In genomic region chr10:23408330-23408976, GRCh38 we compare ENCODE assay signal across 1 cellular context.
TF ChIP-seq lines count a peak whose summit lies in the region.

No MANE protein-coding gene starts in this region.

TF ChIP-seq in HEK293, 187 proteins besides CTCF, POLR2A, EP300 and RAD21 (continued from another document and continues in another):
- TF ChIP-seq, protein P1, sequence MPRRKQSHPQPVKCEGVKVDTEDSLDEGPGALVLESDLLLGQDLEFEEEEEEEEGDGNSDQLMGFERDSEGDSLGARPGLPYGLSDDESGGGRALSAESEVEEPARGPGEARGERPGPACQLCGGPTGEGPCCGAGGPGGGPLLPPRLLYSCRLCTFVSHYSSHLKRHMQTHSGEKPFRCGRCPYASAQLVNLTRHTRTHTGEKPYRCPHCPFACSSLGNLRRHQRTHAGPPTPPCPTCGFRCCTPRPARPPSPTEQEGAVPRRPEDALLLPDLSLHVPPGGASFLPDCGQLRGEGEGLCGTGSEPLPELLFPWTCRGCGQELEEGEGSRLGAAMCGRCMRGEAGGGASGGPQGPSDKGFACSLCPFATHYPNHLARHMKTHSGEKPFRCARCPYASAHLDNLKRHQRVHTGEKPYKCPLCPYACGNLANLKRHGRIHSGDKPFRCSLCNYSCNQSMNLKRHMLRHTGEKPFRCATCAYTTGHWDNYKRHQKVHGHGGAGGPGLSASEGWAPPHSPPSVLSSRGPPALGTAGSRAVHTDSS (tag by site-specific recombination; IDR thresholded peaks at IDR 0.05), result peak; percentile 35; the same call in 1 of the 2 replicates
- peak; percentile 38; the same call in 1 of the 2 replicates for TF ChIP-seq MZF1 (tag by site-specific recombination; IDR thresholded peaks at IDR 0.05; ENCODE audit: borderline replicate concordance)
- TF ChIP-seq, protein P2, sequence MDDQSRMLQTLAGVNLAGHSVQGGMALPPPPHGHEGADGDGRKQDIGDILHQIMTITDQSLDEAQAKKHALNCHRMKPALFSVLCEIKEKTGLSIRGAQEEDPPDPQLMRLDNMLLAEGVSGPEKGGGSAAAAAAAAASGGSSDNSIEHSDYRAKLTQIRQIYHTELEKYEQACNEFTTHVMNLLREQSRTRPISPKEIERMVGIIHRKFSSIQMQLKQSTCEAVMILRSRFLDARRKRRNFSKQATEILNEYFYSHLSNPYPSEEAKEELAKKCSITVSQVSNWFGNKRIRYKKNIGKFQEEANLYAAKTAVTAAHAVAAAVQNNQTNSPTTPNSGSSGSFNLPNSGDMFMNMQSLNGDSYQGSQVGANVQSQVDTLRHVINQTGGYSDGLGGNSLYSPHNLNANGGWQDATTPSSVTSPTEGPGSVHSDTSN (CRISPR knock-in tag; IDR thresholded peaks at IDR 0.05), result no peak
- TF ChIP-seq ELK4 (IDR thresholded peaks at IDR 0.05; ENCODE audit: borderline replicate concordance, low read depth, low read length), result no peak
- TF ChIP-seq ZNF121 (tag by site-specific recombination; IDR thresholded peaks at IDR 0.05), result no peak
- no peak for TF ChIP-seq ZNF561 (tag by site-specific recombination; IDR thresholded peaks at IDR 0.05; ENCODE audit: borderline replicate concordance)
- TF ChIP-seq TSHZ1 (tag by site-specific recombination; IDR thresholded peaks at IDR 0.05; ENCODE audit: borderline replicate concordance), result peak; percentile 98
- peak; percentile 98 for TF ChIP-seq OVOL3 (tag by site-specific recombination; IDR thresholded peaks at IDR 0.05)
- peak; percentile 59 for TF ChIP-seq ZNF501 (tag by site-specific recombination; IDR thresholded peaks at IDR 0.05)
- no peak for TF ChIP-seq ZNF776 (tag by site-specific recombination; IDR thresholded peaks at IDR 0.05; ENCODE audit: borderline replicate concordance)
- TF ChIP-seq BCL11B (tag by site-specific recombination; IDR thresholded peaks at IDR 0.05; ENCODE audit: low read depth), result peak; percentile 86
- peak; percentile 10; the same call in 1 of the 2 replicates for TF ChIP-seq ZNF362 (tag by site-specific recombination; IDR thresholded peaks at IDR 0.05)
- TF ChIP-seq ZNF426 (tag by site-specific recombination; IDR thresholded peaks at IDR 0.05), result no peak
- no peak for TF ChIP-seq ZNF785 (tag by site-specific recombination; IDR thresholded peaks at IDR 0.05)
- TF ChIP-seq SP3 (tag by site-specific recombination; IDR thresholded peaks at IDR 0.05), result peak; percentile 69
- TF ChIP-seq WT1 (tag by site-specific recombination; IDR thresholded peaks at IDR 0.05), result peak; percentile 91
- no peak for TF ChIP-seq ZNF707 (tag by site-specific recombination; IDR thresholded peaks at IDR 0.05)
- TF ChIP-seq ZFHX2 (tag by site-specific recombination; conservative IDR thresholded peaks at IDR 0.05), result no peak
- 0 out of 2 replicates have a peak, but pooled peaks have one; percentile 26 for TF ChIP-seq KLF1 (tag by site-specific recombination; IDR thresholded peaks at IDR 0.05)
- TF ChIP-seq AEBP2 (tag by site-specific recombination; IDR thresholded peaks at IDR 0.05; ENCODE audit: borderline replicate concordance), result 0 out of 2 replicates have a peak, but pooled peaks have one; percentile 15
- peak; percentile 76 for TF ChIP-seq ZBTB17 (tag by site-specific recombination; IDR thresholded peaks at IDR 0.05)
- peak; percentile 81 for TF ChIP-seq ZFP69B (tag by site-specific recombination; IDR thresholded peaks at IDR 0.05)
- TF ChIP-seq ZNF16 (tag by site-specific recombination; IDR thresholded peaks at IDR 0.05; ENCODE audit: low read depth), result no peak
- no peak for TF ChIP-seq ZBTB48 (tag by site-specific recombination; IDR thresholded peaks at IDR 0.05)
- peak; percentile 89 for TF ChIP-seq ZNF184 (tag by site-specific recombination; IDR thresholded peaks at IDR 0.05)
- TF ChIP-seq ZBTB7A (tag by site-specific recombination; IDR thresholded peaks at IDR 0.05; ENCODE audit: low read depth), result no peak
- TF ChIP-seq TCF7L2 (IDR thresholded peaks at IDR 0.05; ENCODE audit: borderline replicate concordance, low read depth, low read length), result 0 out of 2 replicates have a peak, but pooled peaks have one; percentile 10
- peak; percentile 72 for TF ChIP-seq ZNF146 (tag by site-specific recombination; IDR thresholded peaks at IDR 0.05)
- TF ChIP-seq HOXD13 (CRISPR knock-in tag; IDR thresholded peaks at IDR 0.05; ENCODE audit: borderline replicate concordance), result no peak
- no peak for TF ChIP-seq ZNF202 (tag by site-specific recombination; IDR thresholded peaks at IDR 0.05; ENCODE audit: borderline replicate concordance)
- no peak for TF ChIP-seq ZNF791 (tag by site-specific recombination; IDR thresholded peaks at IDR 0.05)
- no peak for TF ChIP-seq SCRT1 (tag by site-specific recombination; IDR thresholded peaks at IDR 0.05; ENCODE audit: borderline replicate concordance)
- peak; percentile 72 for TF ChIP-seq SP2 (tag by site-specific recombination; IDR thresholded peaks at IDR 0.05)
- TF ChIP-seq ZNF280D (tag by site-specific recombination; IDR thresholded peaks at IDR 0.05), result 0 out of 2 replicates have a peak, but pooled peaks have one; percentile 8
- TF ChIP-seq ZBTB21 (tag by site-specific recombination; IDR thresholded peaks at IDR 0.05), result peak; percentile 98
- TF ChIP-seq, protein P3, sequence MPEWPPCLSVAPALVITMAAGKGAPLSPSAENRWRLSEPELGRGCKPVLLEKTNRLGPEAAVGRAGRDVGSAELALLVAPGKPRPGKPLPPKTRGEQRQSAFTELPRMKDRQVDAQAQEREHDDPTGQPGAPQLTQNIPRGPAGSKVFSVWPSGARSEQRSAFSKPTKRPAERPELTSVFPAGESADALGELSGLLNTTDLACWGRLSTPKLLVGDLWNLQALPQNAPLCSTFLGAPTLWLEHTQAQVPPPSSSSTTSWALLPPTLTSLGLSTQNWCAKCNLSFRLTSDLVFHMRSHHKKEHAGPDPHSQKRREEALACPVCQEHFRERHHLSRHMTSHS (tag by site-specific recombination; IDR thresholded peaks at IDR 0.05), result peak; percentile 81; the same call in 1 of the 2 replicates
- peak; percentile 74; the same call in 1 of the 2 replicates for TF ChIP-seq TRIM28 (IDR thresholded peaks at IDR 0.05; ENCODE audit: borderline replicate concordance, low read length)
- TF ChIP-seq ZNF341 (tag by site-specific recombination; IDR thresholded peaks at IDR 0.05; ENCODE audit: low read depth), result no peak
- TF ChIP-seq ZNF48 (tag by site-specific recombination; IDR thresholded peaks at IDR 0.05), result no peak
- TF ChIP-seq ZSCAN18 (tag by site-specific recombination; IDR thresholded peaks at IDR 0.05), result no peak
- no peak for TF ChIP-seq ZFP3 (tag by site-specific recombination; IDR thresholded peaks at IDR 0.05; ENCODE audit: low read depth)
- TF ChIP-seq ZNF248 (tag by site-specific recombination; IDR thresholded peaks at IDR 0.05), result no peak
- TF ChIP-seq, protein P4, sequence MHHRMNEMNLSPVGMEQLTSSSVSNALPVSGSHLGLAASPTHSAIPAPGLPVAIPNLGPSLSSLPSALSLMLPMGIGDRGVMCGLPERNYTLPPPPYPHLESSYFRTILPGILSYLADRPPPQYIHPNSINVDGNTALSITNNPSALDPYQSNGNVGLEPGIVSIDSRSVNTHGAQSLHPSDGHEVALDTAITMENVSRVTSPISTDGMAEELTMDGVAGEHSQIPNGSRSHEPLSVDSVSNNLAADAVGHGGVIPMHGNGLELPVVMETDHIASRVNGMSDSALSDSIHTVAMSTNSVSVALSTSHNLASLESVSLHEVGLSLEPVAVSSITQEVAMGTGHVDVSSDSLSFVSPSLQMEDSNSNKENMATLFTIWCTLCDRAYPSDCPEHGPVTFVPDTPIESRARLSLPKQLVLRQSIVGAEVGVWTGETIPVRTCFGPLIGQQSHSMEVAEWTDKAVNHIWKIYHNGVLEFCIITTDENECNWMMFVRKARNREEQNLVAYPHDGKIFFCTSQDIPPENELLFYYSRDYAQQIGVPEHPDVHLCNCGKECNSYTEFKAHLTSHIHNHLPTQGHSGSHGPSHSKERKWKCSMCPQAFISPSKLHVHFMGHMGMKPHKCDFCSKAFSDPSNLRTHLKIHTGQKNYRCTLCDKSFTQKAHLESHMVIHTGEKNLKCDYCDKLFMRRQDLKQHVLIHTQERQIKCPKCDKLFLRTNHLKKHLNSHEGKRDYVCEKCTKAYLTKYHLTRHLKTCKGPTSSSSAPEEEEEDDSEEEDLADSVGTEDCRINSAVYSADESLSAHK (tag by site-specific recombination; IDR thresholded peaks at IDR 0.05), result peak; percentile 92
